Comparison of ENCODE assay signal across 8 cellular contexts in the genomic region with DNA sequence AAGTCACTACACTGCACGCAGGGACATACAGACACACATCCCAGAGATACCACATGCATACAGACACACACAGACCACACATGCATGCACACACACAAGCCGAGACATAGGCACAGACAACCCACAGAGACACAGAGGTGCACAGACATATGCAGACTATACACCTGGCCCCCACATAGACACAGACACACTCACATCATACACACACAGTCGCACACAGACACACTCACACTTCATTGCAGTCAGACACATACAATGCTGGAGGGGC. TPM values are rescaled to one million over a fixed set of nuclear protein-coding genes. Genes with fewer than 3 reads are reported as not detected.
DNase-seq lines count a peak whose midpoint lies in the region; ATAC-seq and TF ChIP-seq lines count a peak whose summit lies in the region.

No MANE protein-coding gene starts in this region.

- H3K27me3 ChIP-seq in right lobe of liver (no peaks in the 10 kb centered on the region), testis (no peaks in the 10 kb centered on the region)

- TF ChIP-seq POLR2A in right lobe of liver (IDR thresholded peaks at IDR 0.05) (no peak), testis (IDR thresholded peaks at IDR 0.05) (no peak)

- H3K27me3 Mint-ChIP-seq in activated CD4-positive, alpha-beta T cell treated with anti-CD3 and anti-CD28 coated beads for 36 hours, result peaks cover 42% of the 10 kb centered on the region
- H3K27me3 Mint-ChIP-seq in activated naive CD8-positive, alpha-beta T cell treated with anti-CD3 and anti-CD28 coated beads for 36 hours, result peaks cover 67% of the 10 kb centered on the region

- no peaks in the 10 kb centered on the region for H3K36me3 Mint-ChIP-seq in activated CD4-positive, alpha-beta T cell treated with anti-CD3 and anti-CD28 coated beads for 36 hours (ENCODE audit: low read depth)
- no peaks in the 10 kb centered on the region for H3K36me3 Mint-ChIP-seq in activated naive CD8-positive, alpha-beta T cell treated with anti-CD3 and anti-CD28 coated beads for 36 hours

- POLR2A ChIA-PET in activated CD4-positive, alpha-beta T cell treated with anti-CD3 and anti-CD28 coated beads for 36 hours (lab: Charles Lee), result no interaction called here

- H3K27ac Mint-ChIP-seq in activated CD4-positive, alpha-beta T cell treated with anti-CD3 and anti-CD28 coated beads for 36 hours, result no peak overlapping the region
- no peak overlapping the region for H3K27ac Mint-ChIP-seq in activated naive CD8-positive, alpha-beta T cell treated with anti-CD3 and anti-CD28 coated beads for 36 hours

- 43% methylated on average over 3 of the region's 3 CpGs for WGBS in right lobe of liver (ENCODE audit: insufficient coverage, low coverage, low lambda C conversion rate, missing lambda C conversion rate)
- 50 to 71% methylated on average over 1 to 3 of the region's 3 CpGs for WGBS in testis, 2 donors

- H3K9me3 ChIP-seq in right lobe of liver, result no peaks in the 10 kb centered on the region
- no peaks in the 10 kb centered on the region for H3K9me3 ChIP-seq in testis

- H3K27ac ChIP-seq in right lobe of liver (peak overlapping the region in 1 of 3 donors; percentile 92), testis (no peak overlapping the region)

- no peak for DNase-seq in activated CD4-positive, alpha-beta T cell treated with anti-CD3 and anti-CD28 coated beads for 36 hours
- no peak for DNase-seq in activated CD4-positive, alpha-beta T cell treated with anti-CD3 and anti-CD28 coated beads for 48 hours
- no peak for DNase-seq in activated naive CD8-positive, alpha-beta T cell treated with anti-CD3 and anti-CD28 coated beads for 36 hours
- no peak for DNase-seq in right lobe of liver
- no peak for DNase-seq in testis
- no peak for DNase-seq in DMS153 treated with DMSO at 0.1 percent for 48 hours (lab: John Stamatoyannopoulos, UW; ENCODE audit: unreplicated experiment)
- DNase-seq in GM19238 (ENCODE audit: insufficient read length, low spot score), result no peak

- H3K4me1 ChIP-seq in right lobe of liver, result peaks cover 0 to 31% (median 7%) of the 10 kb centered on the region in 4 donors
- peaks cover 9% of the 10 kb centered on the region for H3K4me1 ChIP-seq in testis

- peaks cover 6% of the 10 kb centered on the region for H3K9me3 Mint-ChIP-seq in activated CD4-positive, alpha-beta T cell treated with anti-CD3 and anti-CD28 coated beads for 36 hours (ENCODE audit: low read depth)
- peaks cover 12% of the 10 kb centered on the region for H3K9me3 Mint-ChIP-seq in activated naive CD8-positive, alpha-beta T cell treated with anti-CD3 and anti-CD28 coated beads for 36 hours

- H3K4me3 Mint-ChIP-seq in activated CD4-positive, alpha-beta T cell treated with anti-CD3 and anti-CD28 coated beads for 36 hours, result peak overlapping the region; percentile 13
- peak overlapping the region; percentile 1 for H3K4me3 Mint-ChIP-seq in activated naive CD8-positive, alpha-beta T cell treated with anti-CD3 and anti-CD28 coated beads for 36 hours

- H3K36me3 ChIP-seq in right lobe of liver (no peaks in the 10 kb centered on the region), testis (ENCODE audit: low read depth, missing control alignments) (no peaks in the 10 kb centered on the region)

- peaks cover 3% of the 10 kb centered on the region for H3K4me1 Mint-ChIP-seq in activated CD4-positive, alpha-beta T cell treated with anti-CD3 and anti-CD28 coated beads for 36 hours
- peaks cover 5% of the 10 kb centered on the region for H3K4me1 Mint-ChIP-seq in activated naive CD8-positive, alpha-beta T cell treated with anti-CD3 and anti-CD28 coated beads for 36 hours

- CTCF ChIA-PET in activated CD4-positive, alpha-beta T cell treated with anti-CD3 and anti-CD28 coated beads for 36 hours (lab: Charles Lee), result no interaction called here

- ATAC-seq in activated CD4-positive, alpha-beta T cell treated with anti-CD3 and anti-CD28 coated beads for 36 hours, result no peak
- ATAC-seq in right lobe of liver (no peak), HG03378 (IDR thresholded peaks at IDR 0.05; ENCODE audit: unreplicated experiment) (no peak)

- TF ChIP-seq CTCF in right lobe of liver (IDR thresholded peaks at IDR 0.05) (no peak), testis (IDR thresholded peaks at IDR 0.05) (no peak)

- intact Hi-C loops in activated CD4-positive, alpha-beta T cell treated with anti-CD3 and anti-CD28 coated beads for 36 hours (cut with DNase I, micrococcal nuclease), result no loop called here
- intact Hi-C loops in right lobe of liver (cut with DNase I), result no loop called here
- intact Hi-C loops in testis (cut with DNase I; ENCODE audit: low total_unique reads), result loop anchor here (5.0 kb wide), 1 partner anchor 131 kb away; no protein-coding TSS in a partner anchor

- H3K4me3 ChIP-seq in right lobe of liver (peak overlapping the region in 2 of 3 donors; percentile 68 to 87), testis (peak overlapping the region; percentile 79 to 81)

RNA-seq across cellular contexts. Expression of gene MGLL, which starts 1.2 kb away (rescaled TPM):
- under 1 TPM; 0.49 to 0.50 TPM for total RNA-seq in activated CD4-positive, alpha-beta T cell treated with anti-CD3 and anti-CD28 coated beads for 36 hours
- under 1 TPM; 0.28 to 0.29 TPM for total RNA-seq in activated naive CD8-positive, alpha-beta T cell treated with anti-CD3 and anti-CD28 coated beads for 36 hours
- total RNA-seq in right lobe of liver (100 to 1,000 TPM in 5 of 6 experiments, 10 to 100 TPM in 1; 97.0 to 168 (median 115) TPM), testis (10 to 100 TPM; 18.3 to 19.2 TPM)
- polyA plus RNA-seq in testis (ENCODE audit: insufficient read depth, low read depth, low replicate concordance), result 26.0 TPM

Comparison
In these comparisons a context has a peak if more than half of its experiments do, and no peak if none do; other contexts are left out.
1. RNA of gene MGLL, which starts 1.2 kb away (total RNA-seq): 97.0 to 168 TPM in right lobe of liver and 18.3 to 19.2 TPM in testis; 0.49 to 0.50 TPM in activated CD4-positive, alpha-beta T cell treated with anti-CD3 and anti-CD28 coated beads for 36 hours and 0.28 to 0.29 TPM in activated naive CD8-positive, alpha-beta T cell treated with anti-CD3 and anti-CD28 coated beads for 36 hours; every median in the first group is over 10 times any median in the second.